In the genomic region with DNA sequence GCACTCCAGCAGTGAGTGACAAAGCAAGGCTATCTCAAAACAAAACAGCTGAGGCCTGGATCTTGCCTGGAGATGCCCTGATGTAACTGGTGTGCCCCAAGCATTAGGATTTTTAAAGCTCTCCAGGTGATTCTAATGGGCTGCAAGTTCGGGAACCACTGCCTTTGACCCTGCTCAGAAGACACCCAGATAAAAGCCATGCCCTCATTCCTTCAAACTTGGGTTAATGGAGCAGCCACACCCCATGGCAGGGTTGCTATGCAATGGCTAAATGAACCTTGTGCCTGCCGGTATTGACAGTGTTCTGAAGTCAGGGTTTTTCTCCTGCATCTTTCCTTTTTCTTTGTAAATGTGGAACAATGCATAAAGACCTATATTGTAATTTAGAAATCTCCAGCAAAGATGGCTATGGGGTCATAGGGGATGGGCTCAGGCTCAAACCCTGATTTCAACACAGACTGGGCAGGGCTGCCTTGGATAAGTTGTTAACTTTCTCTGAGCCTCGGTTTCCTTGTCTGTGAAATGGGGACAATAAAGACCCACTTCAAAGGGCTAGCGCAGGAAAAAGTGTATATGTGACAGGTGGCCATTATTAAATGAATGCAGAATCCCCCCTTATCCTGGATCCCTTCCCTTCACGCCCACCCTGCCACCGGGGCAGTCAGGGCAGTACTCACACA, we compare ENCODE assay signal across 24 cellular contexts. TPM values are rescaled to one million over a fixed set of nuclear protein-coding genes. Genes with fewer than 3 reads are reported as not detected.
DNase-seq lines count a peak whose midpoint lies in the region; ATAC-seq and TF ChIP-seq lines count a peak whose summit lies in the region.
"Had no signal": no experiment of that assay in that cellular context is flagged by ENCODE, and none has a peak within 500 bp of the region (broad histone marks: within the 10 kb centered on the region; RNA-seq: fewer than 3 reads in every experiment).

No MANE protein-coding gene starts in this region.

- H3K27ac Mint-ChIP-seq in progenitor cell of endocrine pancreas: peak overlapping the region; percentile 93
- H3K27ac Mint-ChIP-seq: activated naive CD4-positive, alpha-beta T cell treated with anti-CD3 and anti-CD28 coated beads for 36 hours had no signal

- no peaks in the 10 kb centered on the region for H3K36me3 Mint-ChIP-seq in progenitor cell of endocrine pancreas (ENCODE audit: insufficient read depth)

- TF ChIP-seq CTCF in progenitor cell of endocrine pancreas (IDR thresholded peaks at IDR 0.05; ENCODE audit: unreplicated experiment): no peak

- H3K27me3 ChIP-seq in NT2/D1 (ENCODE audit: insufficient read depth, insufficient read length): peaks cover 3% of the 10 kb centered on the region
- H3K27me3 ChIP-seq: vagina had no signal

- no peak for ATAC-seq in GM21515 (IDR thresholded peaks at IDR 0.05; ENCODE audit: unreplicated experiment)

- H3K36me3 ChIP-seq in NT2/D1 (ENCODE audit: insufficient read depth, insufficient read length, low read length): no peaks in the 10 kb centered on the region
- H3K36me3 ChIP-seq: HAP-1, vagina had no signal

- no peaks in the 10 kb centered on the region for H3K9me3 Mint-ChIP-seq in progenitor cell of endocrine pancreas (ENCODE audit: low read depth)
- H3K9me3 Mint-ChIP-seq: activated naive CD4-positive, alpha-beta T cell treated with anti-CD3 and anti-CD28 coated beads for 36 hours; central memory CD8-positive, alpha-beta T cell had no signal

- DNase-seq in NCI-H2107 treated with DMSO at 0.1 percent for 48 hours (lab: John Stamatoyannopoulos, UW; ENCODE audit: unreplicated experiment): peak; percentile 30
- DNase-seq in NCI-H2107 (lab: John Stamatoyannopoulos, UW): no peak
- no peak for DNase-seq in NT2/D1 (ENCODE audit: low read depth, low spot score)
- DNase-seq in foreskin melanocyte: peak; percentile 10
- no peak for DNase-seq in progenitor cell of endocrine pancreas (ENCODE audit: low spot score, unreplicated experiment)
- no peak for DNase-seq in CD1c-positive myeloid dendritic cell (ENCODE audit: extremely low spot score)
- DNase-seq in RKO (ENCODE audit: low spot score): no peak
- DNase-seq: activated CD4-positive, alpha-beta T cell treated with anti-CD3 and anti-CD28 coated beads for 48 hours; activated naive CD4-positive, alpha-beta T cell treated with anti-CD3 and anti-CD28 coated beads for 36 hours; aorta; GDM1; NCI-H1436 treated with DMSO at 0.1 percent for 48 hours; RPMI8226 had no signal

- peaks cover 64% of the 10 kb centered on the region for H3K4me1 ChIP-seq in NT2/D1 (ENCODE audit: insufficient read depth, insufficient read length)
- H3K4me1 ChIP-seq: HAP-1, parathyroid adenoma, vagina had no signal

- H3K4me1 Mint-ChIP-seq in progenitor cell of endocrine pancreas (ENCODE audit: low read depth): peaks cover 33% of the 10 kb centered on the region

- no peak overlapping the region for H3K4me3 ChIP-seq in NT2/D1 (ENCODE audit: insufficient read length, low read depth)
- H3K4me3 ChIP-seq: HAP-1, smooth muscle cell, vagina had no signal

- peak overlapping the region; percentile 25 for H3K9ac ChIP-seq in NT2/D1 (ENCODE audit: insufficient read length, low read depth)
- H3K9ac ChIP-seq: parathyroid adenoma had no signal

- peak overlapping the region; percentile 41 for H3K4me3 Mint-ChIP-seq in progenitor cell of endocrine pancreas (ENCODE audit: low read depth)
- H3K4me3 Mint-ChIP-seq: activated naive CD4-positive, alpha-beta T cell treated with anti-CD3 and anti-CD28 coated beads for 36 hours; central memory CD8-positive, alpha-beta T cell had no signal

- peaks cover 4% of the 10 kb centered on the region for H3K27me3 Mint-ChIP-seq in progenitor cell of endocrine pancreas
- H3K27me3 Mint-ChIP-seq: central memory CD8-positive, alpha-beta T cell had no signal

- H3K9me3 ChIP-seq in NT2/D1 (ENCODE audit: insufficient read depth, low read length): no peaks in the 10 kb centered on the region
- H3K9me3 ChIP-seq: HAP-1, vagina had no signal

RNA-seq across cellular contexts. Expression of a gene that starts 0.5 kb away (rescaled TPM):
- total RNA-seq in progenitor cell of endocrine pancreas: 40.1 and 40.3 TPM in 2 replicates
- total RNA-seq: A172; activated naive CD4-positive, alpha-beta T cell treated with anti-CD3 and anti-CD28 coated beads for 36 hours; fibroblast of lung; smooth muscle cell had no signal

RNA-seq across cellular contexts. Expression of a gene that starts 36.0 kb away (rescaled TPM):
- total RNA-seq in progenitor cell of endocrine pancreas: not detected in 2 replicates
- total RNA-seq: A172; activated naive CD4-positive, alpha-beta T cell treated with anti-CD3 and anti-CD28 coated beads for 36 hours; aorta; fibroblast of lung; lower leg skin; smooth muscle cell; subcutaneous adipose tissue; vagina had no signal

RNA-seq across cellular contexts. Expression of a gene that starts 51.6 kb away (rescaled TPM):
- total RNA-seq in progenitor cell of endocrine pancreas: 0.77 TPM in 1 of 2 replicates, not detected in the other
- total RNA-seq: A172; activated naive CD4-positive, alpha-beta T cell treated with anti-CD3 and anti-CD28 coated beads for 36 hours; aorta; fibroblast of lung; lower leg skin; M059J; subcutaneous adipose tissue; vagina had no signal

Comparison
In these comparisons a context has a peak if more than half of its experiments do, and no peak if none do; other contexts are left out.
1. DNase-seq: peak in NCI-H2107 treated with DMSO at 0.1 percent for 48 hours (single experiment) and foreskin melanocyte (single experiment); none in NCI-H2107 (single experiment), NT2/D1 (single experiment), progenitor cell of endocrine pancreas (single experiment), CD1c-positive myeloid dendritic cell (single experiment) and RKO (single experiment).